ENCODE assay signal across 22 cellular contexts in genomic region chr7:134882481-134882880, GRCh38.
"Had no signal": no experiment of that assay in that cellular context is flagged by ENCODE, and none has a peak within 500 bp of the region (broad histone marks: within the 10 kb centered on the region; RNA-seq: fewer than 3 reads in every experiment).

No MANE protein-coding gene starts in this region.

- H3K4me3 ChIP-seq: SJSA1 had no signal

- H3K27me3 Mint-ChIP-seq: activated CD8-positive, alpha-beta T cell treated with anti-CD3 and anti-CD28 coated beads for 36 hours; activated naive CD8-positive, alpha-beta T cell treated with anti-CD3 and anti-CD28 coated beads for 36 hours; brain had no signal

- H3K36me3 Mint-ChIP-seq: activated naive CD4-positive, alpha-beta T cell treated with anti-CD3 and anti-CD28 coated beads, Interleukin-2, amount 10 ng/mL, durations not matched to agents 7 days and 5 days; activated naive CD8-positive, alpha-beta T cell treated with anti-CD3 and anti-CD28 coated beads for 36 hours; brain had no signal

- H3K27me3 ChIP-seq: SJSA1 had no signal

- ATAC-seq: activated CD4-positive, CD25-positive, alpha-beta regulatory T cell treated with anti-CD3 and anti-CD28 coated beads, Interleukin-2, amount 50 U/mL, for 24 hours; activated CD8-positive, alpha-beta T cell treated with anti-CD3 and anti-CD28 coated beads for 36 hours; activated T-cell treated with anti-CD3 and anti-CD28 coated beads, Interleukin-2, amount 50 U/mL, for 72 hours; PC-3; SK-N-SH treated with all-trans-retinoic acid at 6 μM for 48 hours had no signal

- DNase-seq: activated CD4-positive, alpha-beta T cell treated with anti-CD3 and anti-CD28 coated beads for 4 hours; activated CD8-positive, alpha-beta memory T cell treated with anti-CD3 and anti-CD28 coated beads, Interleukin-2, amount 50 U/mL, for 4 hours; activated CD8-positive, alpha-beta T cell treated with anti-CD3 and anti-CD28 coated beads for 36 hours; activated gamma-delta T cell treated with Interleukin-2 at 50 U/mL for 16 hours; activated naive CD4-positive, alpha-beta T cell treated with anti-CD3 and anti-CD28 coated beads, Interleukin-2, amount 10 ng/mL, durations not matched to agents 7 days and 5 days; activated naive CD8-positive, alpha-beta T cell treated with anti-CD3 and anti-CD28 coated beads for 36 hours; activated T-cell treated with anti-CD3 and anti-CD28 coated beads, Interleukin-2, amount 50 U/mL, for 72 hours; Kasumi-1; NCI-H1105 treated with DMSO at 0.1 percent for 48 hours; NCI-H1436 treated with DMSO at 0.1 percent for 48 hours; NCI-H187; NCI-H2081; NCI-H524; PC-3; SHP77; SW 1271 had no signal

- H3K9me3 Mint-ChIP-seq: activated CD8-positive, alpha-beta T cell treated with anti-CD3 and anti-CD28 coated beads for 36 hours; activated naive CD4-positive, alpha-beta T cell treated with anti-CD3 and anti-CD28 coated beads, Interleukin-2, amount 10 ng/mL, durations not matched to agents 7 days and 5 days; activated naive CD8-positive, alpha-beta T cell treated with anti-CD3 and anti-CD28 coated beads for 36 hours; activated T-cell treated with anti-CD3 and anti-CD28 coated beads, Interleukin-2, amount 50 U/mL, for 72 hours; activated T-helper 2 cell treated with anti-CD3 and anti-CD28 coated beads, Interferon-gamma antibody, Interleukin-2, Interleukin-4, amounts not matched to agents 10 μg/mL and 5 μg/mL and 100 μg/mL, durations not matched to agents 14 hours and 24 hours and 36 hours; brain; T-helper 1 cell treated with Interleukin-12 subunit alpha and Interleukin-12 subunit beta and Interleukin-4 antibody, amounts not matched to agents 30 μg/mL and 1 μg/mL, for 36 hours had no signal

- H3K27ac Mint-ChIP-seq: activated CD8-positive, alpha-beta T cell treated with anti-CD3 and anti-CD28 coated beads for 36 hours; activated naive CD4-positive, alpha-beta T cell treated with anti-CD3 and anti-CD28 coated beads, Interleukin-2, amount 10 ng/mL, durations not matched to agents 7 days and 5 days; activated naive CD8-positive, alpha-beta T cell treated with anti-CD3 and anti-CD28 coated beads for 36 hours; activated T-cell treated with anti-CD3 and anti-CD28 coated beads, Interleukin-2, amount 50 U/mL, for 72 hours; activated T-helper 2 cell treated with anti-CD3 and anti-CD28 coated beads, Interferon-gamma antibody, Interleukin-2, Interleukin-4, amounts not matched to agents 10 μg/mL and 5 μg/mL and 100 μg/mL, durations not matched to agents 14 hours and 24 hours and 36 hours; brain; T-helper 1 cell treated with Interleukin-12 subunit alpha and Interleukin-12 subunit beta and Interleukin-4 antibody, amounts not matched to agents 30 μg/mL and 1 μg/mL, for 36 hours had no signal

- H3K4me3 Mint-ChIP-seq: activated CD8-positive, alpha-beta T cell treated with anti-CD3 and anti-CD28 coated beads for 36 hours; activated naive CD4-positive, alpha-beta T cell treated with anti-CD3 and anti-CD28 coated beads, Interleukin-2, amount 10 ng/mL, durations not matched to agents 7 days and 5 days; activated naive CD8-positive, alpha-beta T cell treated with anti-CD3 and anti-CD28 coated beads for 36 hours; activated T-cell treated with anti-CD3 and anti-CD28 coated beads, Interleukin-2, amount 50 U/mL, for 72 hours; brain; T-helper 1 cell treated with Interleukin-12 subunit alpha and Interleukin-12 subunit beta and Interleukin-4 antibody, amounts not matched to agents 30 μg/mL and 1 μg/mL, for 36 hours had no signal

- H3K27ac ChIP-seq: SJSA1 had no signal

- H3K9me3 ChIP-seq: SJSA1 had no signal
